8 cellular contexts compared by ENCODE assay signal in genomic region chr18:21109936-21110666, GRCh38. TPM values are rescaled to one million over a fixed set of nuclear protein-coding genes. Genes with fewer than 3 reads are reported as not detected.
A peak's percentile ranks its signal among the peaks of the same experiment; 100 is the strongest.
DNase-seq lines count a peak whose midpoint lies in the region; ATAC-seq and TF ChIP-seq lines count a peak whose summit lies in the region.

No MANE protein-coding gene starts in this region.

- H3K27ac Mint-ChIP-seq in natural killer cell treated with Interleukin-12 subunit alpha and Interleukin-12 subunit beta and Interleukin-15 and Interleukin-18, amount 100 ng/mL, for 72 hours, result peak overlapping the region; percentile 75 to 92

- no peaks in the 10 kb centered on the region for H3K9me3 Mint-ChIP-seq in natural killer cell treated with Interleukin-12 subunit alpha and Interleukin-12 subunit beta and Interleukin-15 and Interleukin-18, amount 100 ng/mL, for 72 hours

- no peaks in the 10 kb centered on the region for H3K9me3 ChIP-seq in HUES6 (ENCODE audit: control insufficient read depth, insufficient read depth, low read depth, low read length)

- no peak for TF ChIP-seq CTCF in cardiac fibroblast (IDR thresholded peaks at IDR 0.05; ENCODE audit: low read depth, low read length)

- H3K27me3 ChIP-seq in HUES6 (ENCODE audit: control insufficient read depth, insufficient read depth, low read length), result peaks cover 12% of the 10 kb centered on the region; the same call in 1 of the 2 replicates

- ATAC-seq in natural killer cell treated with Interleukin-12 subunit alpha and Interleukin-12 subunit beta and Interleukin-15 and Interleukin-18, amount 100 ng/mL, for 72 hours, result no peak
- no peak for ATAC-seq in GM18867 (IDR thresholded peaks at IDR 0.05; ENCODE audit: unreplicated experiment)

- peak overlapping the region; percentile 92 for H3K4me3 ChIP-seq in HUES6 (ENCODE audit: low read depth, low read length)
- peak overlapping the region; percentile 98 to 99 for H3K4me3 ChIP-seq in cardiac fibroblast (replicated peaks in 1 of 2; ENCODE audit: low read depth in 2 of 2, low read length in 2 of 2)

- H3K27ac ChIP-seq in HUES6 (ENCODE audit: low read depth, low read length), result no peak overlapping the region

- H3K4me1 Mint-ChIP-seq in natural killer cell treated with Interleukin-12 subunit alpha and Interleukin-12 subunit beta and Interleukin-15 and Interleukin-18, amount 100 ng/mL, for 72 hours (ENCODE audit: low read depth in 2 of 2), result peaks cover 29 to 31% of the 10 kb centered on the region in 2 donors

- H3K4me3 Mint-ChIP-seq in natural killer cell treated with Interleukin-12 subunit alpha and Interleukin-12 subunit beta and Interleukin-15 and Interleukin-18, amount 100 ng/mL, for 72 hours, result no peak overlapping the region

- peaks cover 8% of the 10 kb centered on the region; the same call in 1 of the 2 replicates for H3K4me1 ChIP-seq in HUES6 (ENCODE audit: control insufficient read depth, insufficient read depth, low read length)

- H3K9ac ChIP-seq in HUES6 (ENCODE audit: low read length), result peak overlapping the region; percentile 94

- peaks cover 5% of the 10 kb centered on the region for H3K36me3 Mint-ChIP-seq in natural killer cell treated with Interleukin-12 subunit alpha and Interleukin-12 subunit beta and Interleukin-15 and Interleukin-18, amount 100 ng/mL, for 72 hours

- DNase-seq in CD1c-positive myeloid dendritic cell (ENCODE audit: extremely low spot score), result peak; percentile 32
- DNase-seq in cardiac fibroblast (ENCODE audit: low read depth in 2 of 2), result no peak
- no peak for DNase-seq in natural killer cell treated with Interleukin-12 subunit alpha and Interleukin-12 subunit beta and Interleukin-15 and Interleukin-18, amount 100 ng/mL, for 72 hours (ENCODE audit: low spot score)
- DNase-seq in germinal center (ENCODE audit: low spot score), result no peak
- DNase-seq in activated effector memory CD4-positive, alpha-beta T cell treated with Interleukin-2 at 50 U/mL for 16 hours, result no peak
- no peak for DNase-seq in AG08395 (ENCODE audit: low spot score)

- no peaks in the 10 kb centered on the region for H3K36me3 ChIP-seq in HUES6 (ENCODE audit: control insufficient read depth, insufficient read depth, low read length)

- no peaks in the 10 kb centered on the region for H3K27me3 Mint-ChIP-seq in natural killer cell treated with Interleukin-12 subunit alpha and Interleukin-12 subunit beta and Interleukin-15 and Interleukin-18, amount 100 ng/mL, for 72 hours

RNA-seq across cellular contexts. Expression of gene ROCK1, which starts 1.5 kb away (rescaled TPM):
- total RNA-seq in natural killer cell treated with Interleukin-12 subunit alpha and Interleukin-12 subunit beta and Interleukin-15 and Interleukin-18, amount 100 ng/mL, for 72 hours, result 10 to 100 TPM; 68.1 to 74.9 TPM
